In genomic region chr1:98046031-98046641, GRCh38 we compare ENCODE assay signal across 1 cellular context.
TF ChIP-seq lines count a peak whose summit lies in the region.

No MANE protein-coding gene starts in this region.

TF ChIP-seq in IMR-90, 13 proteins besides CTCF, POLR2A, EP300 and RAD21 (continued from another document):
- TF ChIP-seq ELK1 (IDR thresholded peaks at IDR 0.05; ENCODE audit: borderline replicate concordance, low read depth, low read length) = no peak
- no peak for TF ChIP-seq SMC3 (IDR thresholded peaks at IDR 0.05; ENCODE audit: low read depth, low read length)
- no peak for TF ChIP-seq BHLHE40 (IDR thresholded peaks at IDR 0.05; ENCODE audit: low read depth, low read length)
- no peak for TF ChIP-seq MAFK (IDR thresholded peaks at IDR 0.05; ENCODE audit: low read depth, low read length)
- TF ChIP-seq CHD1 (IDR thresholded peaks at IDR 0.05; ENCODE audit: low read depth, low read length) = no peak
- TF ChIP-seq NFE2L2 (IDR thresholded peaks at IDR 0.05; ENCODE audit: low read depth, low read length) = no peak
- TF ChIP-seq RFX5 (IDR thresholded peaks at IDR 0.05; ENCODE audit: low read depth, low read length) = no peak
- peak; percentile 70 for TF ChIP-seq CEBPB (IDR thresholded peaks at IDR 0.05; ENCODE audit: low read depth, low read length)
